Comparison of ENCODE assay signal across 14 cellular contexts in genomic region chr5:60826653-60827052, GRCh38. TPM values are rescaled to one million over a fixed set of nuclear protein-coding genes. Genes with fewer than 3 reads are reported as not detected.
A peak's percentile ranks its signal among the peaks of the same experiment; 100 is the strongest.
DNase-seq lines count a peak whose midpoint lies in the region; ATAC-seq, FAIRE-seq and TF ChIP-seq lines count a peak whose summit lies in the region.
"Had no signal": no experiment of that assay in that cellular context is flagged by ENCODE, and none has a peak within 500 bp of the region (broad histone marks: within the 10 kb centered on the region; RNA-seq: fewer than 3 reads in every experiment).

No MANE protein-coding gene starts in this region.

- TF ChIP-seq EP300 in A549 (IDR thresholded peaks at IDR 0.05) = no peak
- no peak for TF ChIP-seq EP300 in sigmoid colon (IDR thresholded peaks at IDR 0.05)

- TF ChIP-seq POLR2A in A549 (IDR thresholded peaks at IDR 0.05; ENCODE audit: low read length) (no peak), H54 (IDR thresholded peaks at IDR 0.05; ENCODE audit: low read depth, low read length) (no peak), esophagus squamous epithelium (IDR thresholded peaks at IDR 0.05) (no peak), sigmoid colon (IDR thresholded peaks at IDR 0.05) (no peak)

- DNase-seq in A549 (ENCODE audit: low read depth in 1 of 2, low spot score in 1 of 2) = no peak
- DNase-seq in GM19238 (ENCODE audit: insufficient read length, low spot score) = peak; percentile 24
- DNase-seq in H54 (ENCODE audit: insufficient read length, low spot score) = no peak
- DNase-seq in esophagus squamous epithelium (lab: John Stamatoyannopoulos, UW) = no peak
- DNase-seq in sigmoid colon = no peak
- DNase-seq in NOMO-1 treated with DMSO at 0.1 percent for 48 hours (lab: John Stamatoyannopoulos, UW; ENCODE audit: unreplicated experiment) = no peak
- DNase-seq in NCI-H82 treated with DMSO at 0.1 percent for 48 hours (lab: John Stamatoyannopoulos, UW; ENCODE audit: unreplicated experiment) = no peak
- DNase-seq: erythroblast, KG1, NCI-H2227 treated with DMSO at 0.1 percent for 48 hours, SHP77 treated with DMSO at 0.1 percent for 48 hours, upper lobe of right lung had no signal

- TF ChIP-seq RAD21 in A549 (conservative IDR thresholded peaks at IDR 0.05 in 1 of 2, IDR thresholded peaks at IDR 0.05 in 1 of 2) = no peak

- no peak for ATAC-seq in A549
- ATAC-seq in HG03159 (IDR thresholded peaks at IDR 0.05; ENCODE audit: unreplicated experiment) = peak; percentile 80
- ATAC-seq: upper lobe of right lung had no signal

- TF ChIP-seq CTCF in A549 (IDR thresholded peaks at IDR 0.05) (no peak), esophagus squamous epithelium (IDR thresholded peaks at IDR 0.05) (no peak), sigmoid colon (IDR thresholded peaks at IDR 0.05) (no peak)

- POLR2A ChIA-PET in A549 (lab: Yijun Ruan, JAX) = no interaction called here

- H3K4me1 ChIP-seq in A549 (peaks cover 20% of the 10 kb centered on the region; the same call in 2 of the 3 replicates), esophagus squamous epithelium (no peaks in the 10 kb centered on the region), sigmoid colon (no peaks in the 10 kb centered on the region)
- H3K4me1 ChIP-seq: upper lobe of right lung had no signal

- H3K36me3 ChIP-seq in esophagus squamous epithelium = no peaks in the 10 kb centered on the region
- no peaks in the 10 kb centered on the region for H3K36me3 ChIP-seq in sigmoid colon
- H3K36me3 ChIP-seq: upper lobe of right lung had no signal

- FAIRE-seq in A549 (lab: Jason Lieb, UNC) (peak; percentile 91), H54 (lab: Jason Lieb, UNC) (peak; percentile 65)
- FAIRE-seq: A204.1 had no signal

- H3K27ac ChIP-seq in A549 = no peak overlapping the region
- no peak overlapping the region for H3K27ac ChIP-seq in esophagus squamous epithelium
- no peak overlapping the region for H3K27ac ChIP-seq in sigmoid colon
- H3K27ac ChIP-seq: upper lobe of right lung had no signal

- H3K9me3 ChIP-seq in A549 (no peaks in the 10 kb centered on the region), esophagus squamous epithelium (no peaks in the 10 kb centered on the region), sigmoid colon (no peaks in the 10 kb centered on the region)
- H3K9me3 ChIP-seq: upper lobe of right lung had no signal

- peak overlapping the region; percentile 10; the same call in 2 of the 3 replicates for H3K4me2 ChIP-seq in A549

- intact Hi-C loops in esophagus squamous epithelium (cut with DNase I) (no loop called here), sigmoid colon (cut with DNase I) (no loop called here)

- no peak overlapping the region for H3K4me3 ChIP-seq in A549
- H3K4me3 ChIP-seq in esophagus squamous epithelium = no peak overlapping the region
- H3K4me3 ChIP-seq in sigmoid colon = no peak overlapping the region
- H3K4me3 ChIP-seq: upper lobe of right lung had no signal

- H3K27me3 ChIP-seq in esophagus squamous epithelium = no peaks in the 10 kb centered on the region
- no peaks in the 10 kb centered on the region for H3K27me3 ChIP-seq in sigmoid colon
- H3K27me3 ChIP-seq: upper lobe of right lung had no signal

- CTCF ChIA-PET in A549 (lab: Yijun Ruan, JAX) = interaction anchor here (1.3 kb wide), 1 partner anchor 8 kb away, joined by 3 read pairs; no protein-coding TSS in a partner anchor

TF ChIP-seq in A549, 52 proteins besides CTCF, POLR2A, EP300 and RAD21:
- TF ChIP-seq NFE2L2 (conservative IDR thresholded peaks at IDR 0.05; ENCODE audit: low read length) (no peak), CBX8 (IDR thresholded peaks at IDR 0.05) (no peak)

RNA-seq across cellular contexts. Expression of gene ELOVL7, which starts 17.4 kb away (rescaled TPM):
- polyA plus RNA-seq in A549 (2011; rRNA removed) (11.7 and 12.3 TPM in 2 replicates), A549 (2017; fragmentation: RNase III; extraction: RNeasy Plus Mini Kit Qiagen cat#74134 plus additional on column Dnase treatment) (8.2 to 9.1 TPM (median 8.3 TPM) in 3 replicates), sigmoid colon (1 to 10 TPM; 1.2 to 8.9 (median 5.5) TPM)
- 2.6 and 2.8 TPM in 2 replicates for polyA plus RNA-seq in A549 (2012; cell fraction: cytosol; rRNA removed)
- 2.4 and 3.3 TPM in 2 replicates for polyA plus RNA-seq in A549 (2012; cell fraction: nucleus; rRNA removed)
- polyA minus RNA-seq in A549 (2011; rRNA and poly(A)+ RNA removed) = 6.2 and 8.2 TPM in 2 replicates
- total RNA-seq in esophagus squamous epithelium (1 to 10 TPM; 4.0 to 9.8 (median 8.1) TPM), sigmoid colon (1 to 10 TPM; 1.4 to 2.7 (median 2.1) TPM)
